In the genomic region with DNA sequence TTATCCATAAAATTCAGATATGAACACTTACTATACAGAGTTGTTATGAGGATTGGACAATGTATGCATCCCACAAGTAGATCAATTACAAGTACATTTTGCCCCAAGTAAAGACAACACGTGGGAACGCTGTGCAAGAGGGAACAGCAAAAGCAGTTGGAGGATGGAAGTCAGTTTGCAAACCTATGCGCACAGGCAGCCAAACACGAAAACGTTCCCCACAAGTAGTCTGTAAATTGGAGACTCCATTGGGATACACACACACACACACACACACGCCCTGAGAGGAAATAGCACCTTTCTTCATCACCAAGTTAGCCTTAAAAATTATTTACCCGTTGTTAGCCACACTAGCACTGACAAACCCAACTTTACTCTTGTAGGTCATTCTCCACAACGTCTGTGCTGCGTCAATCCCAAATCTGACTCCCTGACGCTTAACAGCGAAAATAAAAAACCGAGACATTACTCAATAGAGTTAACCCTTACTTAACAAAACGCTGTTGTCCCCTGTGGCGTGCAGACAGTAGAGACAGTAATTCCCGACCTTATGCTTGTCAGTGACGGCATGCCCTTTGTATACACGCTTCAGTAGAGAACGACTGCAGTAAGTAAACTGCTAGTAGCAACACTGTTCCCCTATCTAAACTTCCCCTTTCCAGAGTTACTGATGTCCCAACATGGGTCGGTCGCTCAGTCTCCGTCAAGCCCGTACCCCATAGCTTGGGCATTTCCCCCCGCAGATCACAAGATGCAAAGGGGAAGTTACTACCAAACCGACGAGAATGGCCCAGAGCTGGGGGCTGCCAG, we compare ENCODE assay signal across 8 cellular contexts. TPM values are rescaled to one million over a fixed set of nuclear protein-coding genes. Genes with fewer than 3 reads are reported as not detected.
DNase-seq lines count a peak whose midpoint lies in the region; ATAC-seq, FAIRE-seq and TF ChIP-seq lines count a peak whose summit lies in the region.

No MANE protein-coding gene starts in this region.

- H3K27ac ChIP-seq in foreskin keratinocyte (peak overlapping the region; percentile 10), neural progenitor cell (peak overlapping the region; percentile 28)

- peaks cover 48% of the 10 kb centered on the region for H3K79me2 ChIP-seq in neural progenitor cell (ENCODE audit: low read depth)

- peak overlapping the region; percentile 53 for H3K9ac ChIP-seq in neural progenitor cell

- POLR2A ChIA-PET in AG04449 (lab: Yijun Ruan, JAX) = interaction anchor here (0.9 to 1.5 kb wide), 5 partner anchors 23 to 140 kb away, joined by 3 to 11 read pairs (median 6); a partner anchor contains a TSS

- H3K27me3 Mint-ChIP-seq in neural progenitor cell (ENCODE audit: insufficient read depth, low read depth) = peaks cover 16% of the 10 kb centered on the region

- H3K9me3 Mint-ChIP-seq in neural progenitor cell = peaks cover 3% of the 10 kb centered on the region

- peak; percentile 94 for FAIRE-seq in GM12892 (lab: Jason Lieb, UNC)

- peak overlapping the region; percentile 94 for H3K4me3 ChIP-seq in AG04449 (ENCODE audit: low read depth, low read length)
- H3K4me3 ChIP-seq in neural progenitor cell = peak overlapping the region; percentile 71

- H3K4me1 ChIP-seq in foreskin keratinocyte (no peaks in the 10 kb centered on the region), neural progenitor cell (peaks cover 7% of the 10 kb centered on the region)

- DNase-seq in AG04449 (ENCODE audit: low read depth, low spot score) = no peak
- no peak for DNase-seq in GM12892 (ENCODE audit: insufficient read length)
- DNase-seq in MV-4-11 (lab: John Stamatoyannopoulos, UW) = peak; percentile 96
- peak; percentile 6 for DNase-seq in activated T-cell treated with anti-CD3 and anti-CD28 coated beads for 4 hours
- peak; percentile 45 to 62 for DNase-seq in foreskin keratinocyte
- peak; percentile 74 for DNase-seq in neural progenitor cell (ENCODE audit: low spot score)
- no peak for DNase-seq in NCI-H1436 (lab: John Stamatoyannopoulos, UW)

- H3K4me3 Mint-ChIP-seq in neural progenitor cell = peak overlapping the region; percentile 99

- ATAC-seq in HG02642 (IDR thresholded peaks at IDR 0.05; ENCODE audit: poor library complexity, unreplicated experiment) (peak; percentile 64), foreskin keratinocyte (peak; percentile 48)

- peaks cover 7% of the 10 kb centered on the region for H3K36me3 Mint-ChIP-seq in neural progenitor cell

- H3K4me2 ChIP-seq in neural progenitor cell = peak overlapping the region; percentile 93

- H3K27me3 ChIP-seq in foreskin keratinocyte (no peaks in the 10 kb centered on the region), neural progenitor cell (no peaks in the 10 kb centered on the region)

- peak overlapping the region; percentile 99 for H2AFZ ChIP-seq in neural progenitor cell (replicated peaks)

- TF ChIP-seq CTCF in AG04449 (IDR thresholded peaks at IDR 0.05; ENCODE audit: insufficient read depth, low read length, missing control alignments) (no peak), foreskin keratinocyte (conservative IDR thresholded peaks at IDR 0.05) (no peak), neural progenitor cell (IDR thresholded peaks at IDR 0.05) (no peak)

- TF ChIP-seq POLR2A in GM12892 (IDR thresholded peaks at IDR 0.05; ENCODE audit: low read depth, low read length) = no peak

- H3K27ac Mint-ChIP-seq in neural progenitor cell = peak overlapping the region; percentile 94

- peaks cover 7% of the 10 kb centered on the region for H4K20me1 ChIP-seq in neural progenitor cell (ENCODE audit: low read depth)

- H3K36me3 ChIP-seq in neural progenitor cell = no peaks in the 10 kb centered on the region

- CTCF ChIA-PET in AG04449 (lab: Yijun Ruan, JAX) = interaction anchor here (0.8 to 1.5 kb wide), 6 partner anchors 8 to 252 kb away, joined by 3 to 7 read pairs (median 3); no protein-coding TSS in a partner anchor

- peaks cover 20% of the 10 kb centered on the region for H3F3A ChIP-seq in neural progenitor cell (ENCODE audit: low read depth)

- H3K4me1 Mint-ChIP-seq in neural progenitor cell = peaks cover 21% of the 10 kb centered on the region

- no peaks in the 10 kb centered on the region for H3K9me3 ChIP-seq in neural progenitor cell (ENCODE audit: low read depth)

RNA-seq across cellular contexts. Expression of a gene that starts 0.7 kb away (rescaled TPM):
- polyA plus RNA-seq in GM12892 (2012; ENCODE audit: missing spikeins) = 19.6 TPM
- total RNA-seq in foreskin keratinocyte (9.8 and 18.7 TPM in 2 replicates), neural progenitor cell (ENCODE audit: low replicate concordance) (52.4 and 53.4 TPM in 2 replicates)
- 6.4 and 9.1 TPM in 2 replicates for polyA plus RNA-seq in foreskin keratinocyte

Comparison
In these comparisons a context has a peak if more than half of its experiments do, and no peak if none do; other contexts are left out.
1. DNase-seq: peak in MV-4-11 (single experiment), activated T-cell treated with anti-CD3 and anti-CD28 coated beads for 4 hours (single experiment), foreskin keratinocyte (2 of 2) and neural progenitor cell (single experiment); none in AG04449 (single experiment), GM12892 (single experiment) and NCI-H1436 (single experiment).